ENCODE assay signal across 8 cellular contexts in the genomic region with DNA sequence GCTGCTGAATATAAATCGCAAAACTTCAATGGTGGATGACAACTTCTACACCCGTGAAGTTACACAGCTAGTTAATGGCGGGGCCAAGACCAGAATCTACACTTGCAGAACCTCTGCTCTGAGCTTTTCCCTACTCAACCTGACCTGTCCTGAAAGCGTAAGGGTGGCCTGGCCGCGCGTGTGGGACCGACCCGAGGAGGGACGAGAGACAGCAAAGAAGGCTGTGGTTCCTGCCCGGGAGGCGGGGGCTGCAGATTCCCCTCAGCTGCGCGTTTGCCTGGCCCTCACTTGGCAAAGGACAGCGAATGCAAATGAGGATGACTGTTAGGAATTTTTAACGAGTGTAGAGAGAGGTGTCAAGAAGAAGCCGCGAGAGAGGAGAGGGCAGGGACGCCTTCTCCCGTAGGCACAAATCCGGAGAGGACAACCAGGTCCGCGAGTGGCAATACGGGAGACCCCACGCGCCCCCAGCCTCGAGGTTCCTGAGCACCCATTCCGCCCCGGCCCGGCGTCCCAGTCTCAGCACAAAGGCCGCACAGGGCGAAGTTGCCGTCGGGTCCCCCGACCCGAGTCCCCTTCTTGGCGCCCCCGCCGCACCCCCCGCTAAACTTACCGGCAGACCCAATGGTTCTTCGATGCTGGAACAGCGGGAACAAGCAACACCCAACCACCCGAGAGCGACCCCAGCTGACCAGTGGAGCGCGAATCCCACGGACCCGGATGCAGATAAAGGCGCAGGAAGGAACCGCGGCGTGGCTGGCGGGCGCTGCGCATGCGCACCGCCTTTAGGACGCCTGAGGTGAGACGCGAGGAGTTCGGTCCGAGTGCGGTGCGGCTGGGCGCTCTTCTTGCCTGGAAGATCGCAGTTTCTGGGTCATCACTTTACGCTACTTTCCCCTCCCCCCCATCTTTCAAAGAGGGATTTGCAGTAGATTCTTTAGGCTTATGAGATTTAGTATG. TPM values are rescaled to one million over a fixed set of nuclear protein-coding genes. Genes with fewer than 3 reads are reported as not detected.
DNase-seq lines count a peak whose midpoint lies in the region; ATAC-seq and TF ChIP-seq lines count a peak whose summit lies in the region.

A gene (minus strand): TSS at position 696 of the 960 bp plus-strand sequence. CDS start 4,349 bp downstream, outside the sequence.

- CTCF ChIA-PET in activated CD4-positive, alpha-beta memory T cell treated with anti-CD3 and anti-CD28 coated beads for 36 hours (lab: Charles Lee), result no interaction called here

- peaks cover 34% of the 10 kb centered on the region for H3K4me1 Mint-ChIP-seq in activated CD4-positive, alpha-beta memory T cell treated with anti-CD3 and anti-CD28 coated beads for 36 hours (ENCODE audit: low read depth)

- peak within 1 kb of the TSS; percentile 43 for H3K27ac ChIP-seq in duodenal mucosa (ENCODE audit: low read depth, low read length)

- TF ChIP-seq POLR2A in lower leg skin (IDR thresholded peaks at IDR 0.05), result no peak

- peak within 1 kb of the TSS; percentile 92 for H3K4me3 Mint-ChIP-seq in activated CD4-positive, alpha-beta memory T cell treated with anti-CD3 and anti-CD28 coated beads for 36 hours

- H3K27me3 Mint-ChIP-seq in activated CD4-positive, alpha-beta memory T cell treated with anti-CD3 and anti-CD28 coated beads for 36 hours, result no peaks in the 10 kb centered on the region

- H3K36me3 Mint-ChIP-seq in activated CD4-positive, alpha-beta memory T cell treated with anti-CD3 and anti-CD28 coated beads for 36 hours, result no peaks in the 10 kb centered on the region

- POLR2A ChIA-PET in activated CD4-positive, alpha-beta memory T cell treated with anti-CD3 and anti-CD28 coated beads for 36 hours (lab: Charles Lee), result interaction anchor here (0.9 to 2.8 kb wide), 4 partner anchors 9 to 47 kb away, joined by 3 to 30 read pairs (median 4); a partner anchor contains a TSS

- ATAC-seq in GM19351 (IDR thresholded peaks at IDR 0.05; ENCODE audit: unreplicated experiment), result peak; percentile 85
- ATAC-seq in HG03521 (IDR thresholded peaks at IDR 0.05; ENCODE audit: unreplicated experiment), result peak; percentile 90

- TF ChIP-seq CTCF in lower leg skin (IDR thresholded peaks at IDR 0.05), result no peak

- no peaks in the 10 kb centered on the region for H3K9me3 ChIP-seq in duodenal mucosa (ENCODE audit: control insufficient read depth in 1 of 2, low read length in 2 of 2)

- H3K27me3 ChIP-seq in duodenal mucosa (ENCODE audit: control insufficient read depth in 1 of 2, insufficient read depth in 2 of 2, low read length in 2 of 2), result no peaks in the 10 kb centered on the region

- peak within 1 kb of the TSS; percentile 67 to 69 for H3K9ac ChIP-seq in duodenal mucosa (ENCODE audit: low read depth in 1 of 2, low read length in 2 of 2)

- DNase-seq in C1 segment of cervical spinal cord (lab: John Stamatoyannopoulos, UW), result peak; percentile 40 to 90 (median 86)
- peak; percentile 92 for DNase-seq in NCI-H69 (lab: John Stamatoyannopoulos, UW)
- DNase-seq in activated CD4-positive, alpha-beta memory T cell treated with anti-CD3 and anti-CD28 coated beads for 36 hours, result peak; percentile 89
- DNase-seq in lower leg skin (ENCODE audit: low spot score in 2 of 2), result peak; percentile 83 to 97
- peak; percentile 63 to 72 for DNase-seq in stimulated activated CD4-positive, alpha-beta T cell treated with anti-CD3 and anti-CD28 coated beads, Interleukin-4, amount 100 ng/mL, for 48 hours (ENCODE audit: low read depth in 2 of 2)

- no peaks in the 10 kb centered on the region for H3K36me3 ChIP-seq in duodenal mucosa (ENCODE audit: control insufficient read depth in 1 of 2, insufficient read depth in 2 of 2, low read length in 2 of 2)

- no peaks in the 10 kb centered on the region for H3K9me3 Mint-ChIP-seq in activated CD4-positive, alpha-beta memory T cell treated with anti-CD3 and anti-CD28 coated beads for 36 hours

- peaks cover 16 to 19% of the 10 kb centered on the region in 2 donors for H3K4me1 ChIP-seq in duodenal mucosa (ENCODE audit: control insufficient read depth in 1 of 2, insufficient read depth in 2 of 2, low read length in 2 of 2)

- 0 to 1% methylated on average over 43 to 56 of the region's 69 CpGs for WGBS in lower leg skin, 2 donors

- intact Hi-C loops in activated CD4-positive, alpha-beta memory T cell treated with anti-CD3 and anti-CD28 coated beads for 36 hours (cut with micrococcal nuclease), result loop anchor here (1.0 kb wide), 1 partner anchor 48 kb away; a partner anchor contains a TSS
- intact Hi-C loops in lower leg skin (cut with DNase I; ENCODE audit: low total_unique reads), result no loop called here

- peak within 1 kb of the TSS; percentile 85 for H3K27ac Mint-ChIP-seq in activated CD4-positive, alpha-beta memory T cell treated with anti-CD3 and anti-CD28 coated beads for 36 hours

- H3K4me3 ChIP-seq in duodenal mucosa (ENCODE audit: low read depth in 1 of 2, low read length in 2 of 2) (peak within 1 kb of the TSS; percentile 78 to 89), lower leg skin (ENCODE audit: low read depth, poor library complexity, severe bottlenecking) (peak within 1 kb of the TSS; percentile 70)

RNA-seq across cellular contexts. Expression of the gene that starts here (rescaled TPM):
- total RNA-seq in activated CD4-positive, alpha-beta memory T cell treated with anti-CD3 and anti-CD28 coated beads for 36 hours, result 10 to 100 TPM; 15.1 to 15.8 TPM
- 10 to 100 TPM in 3 of 4 donors, 1 to 10 TPM in 1; 9.4 to 15.6 (median 12.6) TPM for total RNA-seq in lower leg skin

Comparison
In these comparisons a context has a peak if more than half of its experiments do, and no peak if none do; other contexts are left out.
1. Peak in every context shown above with its lines: DNase-seq, ATAC-seq, H3K4me3 ChIP-seq and H3K27ac ChIP-seq.